Comparison of ENCODE assay signal across 31 cellular contexts in the genomic region with DNA sequence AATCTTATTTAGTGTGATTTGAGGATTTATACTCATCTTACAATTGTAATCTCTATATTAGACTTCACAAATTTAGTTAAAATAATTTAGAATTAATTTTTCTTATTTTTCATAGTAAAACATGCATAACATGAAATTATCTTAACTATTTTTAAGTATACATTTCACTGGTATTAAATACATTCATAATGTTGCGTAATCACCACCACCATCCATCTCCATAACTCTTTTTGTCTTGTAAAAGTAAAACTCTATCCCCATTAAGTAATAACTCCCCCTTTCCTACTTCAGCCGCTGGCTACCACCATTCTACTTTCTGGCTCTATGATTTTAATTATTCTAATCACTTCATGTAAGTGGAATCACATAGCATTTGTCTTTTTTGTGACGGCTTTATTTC.
"Had no signal": no experiment of that assay in that cellular context is flagged by ENCODE, and none has a peak within 500 bp of the region (broad histone marks: within the 10 kb centered on the region; RNA-seq: fewer than 3 reads in every experiment).

No MANE protein-coding gene starts in this region.

- H3K36me3 Mint-ChIP-seq: natural killer cell; neural progenitor cell; stimulated activated memory B cell treated with anti-CD40 and anti-IgM and Interleukin-4, amounts not matched to agents 10 μg/mL and 1 μg/mL and 100 μg/mL, for 72 hours; type B pancreatic cell had no signal

- H3K27me3 Mint-ChIP-seq: progenitor cell of endocrine pancreas; stimulated activated memory B cell treated with anti-CD40 and anti-IgM and Interleukin-4, amounts not matched to agents 10 μg/mL and 1 μg/mL and 100 μg/mL, for 72 hours; stimulated activated naive CD8-positive, alpha-beta T cell treated with anti-CD3 and anti-CD28 coated beads, Interleukin-15, amount 100 ng/mL, for 72 hours had no signal

- H3K4me1 Mint-ChIP-seq: natural killer cell; neural progenitor cell; stimulated activated memory B cell treated with anti-CD40 and anti-IgM and Interleukin-4, amounts not matched to agents 10 μg/mL and 1 μg/mL and 100 μg/mL, for 72 hours; stimulated activated naive CD8-positive, alpha-beta T cell treated with anti-CD3 and anti-CD28 coated beads, Interleukin-15, amount 100 ng/mL, for 72 hours had no signal

- H3K9me3 Mint-ChIP-seq: neural progenitor cell, type B pancreatic cell had no signal

- H3K4me1 ChIP-seq: neural progenitor cell, parathyroid adenoma, psoas muscle, spleen, suprapubic skin, testis, tibial artery, transverse colon, upper lobe of right lung, uterus had no signal

- H2AFZ ChIP-seq: neural progenitor cell, parathyroid adenoma had no signal

- H3K4me2 ChIP-seq: neural progenitor cell, smooth muscle cell had no signal

- H3K9me3 ChIP-seq: ovary, psoas muscle, spleen, suprapubic skin, testis, tibial artery, transverse colon, upper lobe of right lung, uterus had no signal

- H3K27me3 ChIP-seq: neural progenitor cell, ovary, spleen, suprapubic skin, testis, tibial artery, transverse colon, upper lobe of right lung, uterus had no signal

- H3K4me3 Mint-ChIP-seq: natural killer cell; nephron; neural progenitor cell; stimulated activated memory B cell treated with anti-CD40 and anti-IgM and Interleukin-4, amounts not matched to agents 10 μg/mL and 1 μg/mL and 100 μg/mL, for 72 hours; stimulated activated naive CD8-positive, alpha-beta T cell treated with anti-CD3 and anti-CD28 coated beads, Interleukin-15, amount 100 ng/mL, for 72 hours; type B pancreatic cell had no signal

- ATAC-seq: natural killer cell; psoas muscle; right cardiac atrium; sciatic nerve; stimulated activated naive CD8-positive, alpha-beta T cell treated with anti-CD3 and anti-CD28 coated beads, Interleukin-15, amount 100 ng/mL, for 72 hours; stimulated activated naive CD8-positive, alpha-beta T cell treated with anti-CD3 and anti-CD28 coated beads, Interleukin-15, Interleukin-2, amounts not matched to agents 100 U/mL and 50 U/mL, for 24 hours; upper lobe of right lung had no signal

- DNase-seq: natural killer cell; occipital lobe; ovary; posterior cingulate gyrus; psoas muscle; right cardiac atrium; spleen; stimulated activated CD4-positive, alpha-beta T cell treated with anti-CD3 and anti-CD28 coated beads, Interleukin-12 subunit alpha, Interleukin-12 subunit beta, amount 100 ng/mL, for 4 hours; stimulated activated CD4-positive, alpha-beta T cell treated with anti-CD3 and anti-CD28 coated beads, Interleukin-1b, Interleukin-23, amount 100 ng/mL, for 48 hours; stimulated activated CD4-positive, alpha-beta T cell treated with anti-CD3 and anti-CD28 coated beads, Interleukin-4, amount 100 ng/mL, for 1 hour; stimulated activated CD4-positive, alpha-beta T cell treated with anti-CD3 and anti-CD28 coated beads, Interleukin-4, amount 100 ng/mL, for 4 hours; stimulated activated CD8-positive, alpha-beta memory T cell treated with anti-CD3 and anti-CD28 coated beads, Interleukin-4, amount 100 ng/mL, for 48 hours; stimulated activated naive CD4-positive, alpha-beta T cell; stimulated activated naive CD8-positive, alpha-beta T cell treated with anti-CD3 and anti-CD28 coated beads, Interleukin-15, amount 100 ng/mL, for 72 hours; stimulated activated naive CD8-positive, alpha-beta T cell treated with anti-CD3 and anti-CD28 coated beads, Interleukin-15, Interleukin-2, amounts not matched to agents 100 U/mL and 50 U/mL, for 24 hours; substantia nigra; testis; tibial artery; transverse colon; upper lobe of right lung; uterus had no signal

- H3K9ac ChIP-seq: neural progenitor cell, parathyroid adenoma had no signal

- H3K27ac Mint-ChIP-seq: natural killer cell; nephron; neural progenitor cell; progenitor cell of endocrine pancreas; stimulated activated memory B cell treated with anti-CD40 and anti-IgM and Interleukin-4, amounts not matched to agents 10 μg/mL and 1 μg/mL and 100 μg/mL, for 72 hours; stimulated activated naive CD8-positive, alpha-beta T cell treated with anti-CD3 and anti-CD28 coated beads, Interleukin-15, amount 100 ng/mL, for 72 hours; type B pancreatic cell had no signal

- H3K4me3 ChIP-seq: neural progenitor cell, ovary, psoas muscle, skin epidermis, smooth muscle cell, spleen, suprapubic skin, testis, tibial artery, transverse colon, upper lobe of right lung, uterus had no signal

- H3K79me2 ChIP-seq: parathyroid adenoma had no signal

- H3K36me3 ChIP-seq: neural progenitor cell, ovary, spleen, suprapubic skin, tibial artery, transverse colon, upper lobe of right lung, uterus had no signal

- H3K27ac ChIP-seq: neural progenitor cell, ovary, parathyroid adenoma, psoas muscle, skin epidermis, spleen, suprapubic skin, testis, tibial artery, transverse colon, upper lobe of right lung, uterus had no signal
